14 cellular contexts compared by ENCODE assay signal in the genomic region with DNA sequence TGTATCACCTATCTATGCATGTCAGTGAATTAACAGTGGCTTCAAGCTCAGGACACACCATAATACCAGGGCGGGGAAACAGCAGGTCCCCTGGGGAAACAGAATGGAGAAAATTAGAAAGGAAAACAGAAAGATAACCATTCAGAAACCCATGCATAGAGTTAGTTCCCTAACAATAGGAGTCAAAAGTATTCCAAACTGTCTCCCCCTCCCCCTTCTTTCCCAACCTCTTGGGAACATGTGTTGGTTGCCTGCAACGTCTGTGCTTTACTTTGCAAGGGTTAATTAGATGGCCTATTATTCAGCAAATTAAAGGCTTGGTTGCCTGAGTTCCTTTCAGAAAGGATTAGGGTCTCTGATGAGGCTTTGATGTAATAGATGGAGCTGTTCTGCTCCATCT.
DNase-seq lines count a peak whose midpoint lies in the region; ATAC-seq lines count a peak whose summit lies in the region.
"Had no signal": no experiment of that assay in that cellular context is flagged by ENCODE, and none has a peak within 500 bp of the region (broad histone marks: within the 10 kb centered on the region; RNA-seq: fewer than 3 reads in every experiment).

No MANE protein-coding gene starts in this region.

- H3K36me3 ChIP-seq in HUES48 (ENCODE audit: control insufficient read depth, insufficient read depth, low read length) (no peaks in the 10 kb centered on the region), ectodermal cell (ENCODE audit: control insufficient read depth, insufficient read depth, low read length) (no peaks in the 10 kb centered on the region)
- H3K36me3 ChIP-seq: neutrophil, right lobe of liver, thyroid gland had no signal

- no peaks in the 10 kb centered on the region for H3K27me3 ChIP-seq in HUES48 (ENCODE audit: control insufficient read depth, insufficient read depth, low read length)
- H3K27me3 ChIP-seq in ectodermal cell (ENCODE audit: control insufficient read depth, insufficient read depth, low read length, poor library complexity, severe bottlenecking): peaks cover 4% of the 10 kb centered on the region
- H3K27me3 ChIP-seq: neutrophil, right lobe of liver, thyroid gland had no signal

- H3K4me3 ChIP-seq in HUES48 (ENCODE audit: low read depth, low read length) (peak overlapping the region; percentile 16; the same call in 1 of the 2 replicates), ectodermal cell (ENCODE audit: insufficient read depth, low read depth, low read length) (no peak overlapping the region)
- H3K4me3 ChIP-seq: right lobe of liver, thyroid gland had no signal

- DNase-seq in D341Med (ENCODE audit: low spot score) (peak; percentile 40), NCI-H345 treated with DMSO at 0.1 percent for 48 hours (lab: John Stamatoyannopoulos, UW; ENCODE audit: unreplicated experiment) (peak; percentile 63), NOMO-1 treated with DMSO at 0.1 percent for 48 hours (lab: John Stamatoyannopoulos, UW; ENCODE audit: unreplicated experiment) (no peak), SHP77 (lab: John Stamatoyannopoulos, UW) (no peak)
- DNase-seq: C1 segment of cervical spinal cord; cortex of kidney; right lobe of liver; stimulated activated CD4-positive, alpha-beta T cell treated with anti-CD3 and anti-CD28 coated beads, Interleukin-1b, Interleukin-23, amount 100 ng/mL, for 48 hours; thyroid gland had no signal

- WGBS in ectodermal cell, 2 experiments: 0 to 2% methylated on average over 2 of the region's 2 CpGs

- H3K9me3 ChIP-seq in HUES48 (ENCODE audit: control insufficient read depth, insufficient read depth, low read length) (no peaks in the 10 kb centered on the region), ectodermal cell (ENCODE audit: control insufficient read depth, low read length) (no peaks in the 10 kb centered on the region)
- H3K9me3 ChIP-seq: neutrophil, right lobe of liver, thyroid gland had no signal

- H3K27ac ChIP-seq in HUES48 (ENCODE audit: low read depth, low read length): peak overlapping the region; percentile 83
- H3K27ac ChIP-seq in ectodermal cell (ENCODE audit: insufficient read depth, low read depth, low read length, poor library complexity, severe bottlenecking): peak overlapping the region; percentile 87
- H3K27ac ChIP-seq: neutrophil, right lobe of liver, thyroid gland had no signal

- H3K9ac ChIP-seq in HUES48 (ENCODE audit: low read depth, low read length): no peak overlapping the region

- peaks cover 29% of the 10 kb centered on the region for H3K4me1 ChIP-seq in HUES48 (ENCODE audit: control insufficient read depth, insufficient read depth, low read length)
- H3K4me1 ChIP-seq in ectodermal cell (ENCODE audit: control insufficient read depth, insufficient read depth, low read length): peaks cover 23% of the 10 kb centered on the region
- H3K4me1 ChIP-seq: right lobe of liver, thyroid gland had no signal

- ATAC-seq in HG02938 (IDR thresholded peaks at IDR 0.05; ENCODE audit: unreplicated experiment): no peak
- ATAC-seq: HCT116, right lobe of liver had no signal

Comparison
In these comparisons a context has a peak if more than half of its experiments do, and no peak if none do; other contexts are left out.
1. DNase-seq: peak in D341Med (single experiment) and NCI-H345 treated with DMSO at 0.1 percent for 48 hours (single experiment); none in NOMO-1 treated with DMSO at 0.1 percent for 48 hours (single experiment) and SHP77 (0 of 2).